ENCODE assay signal across 8 cellular contexts in genomic region chr1:205631727-205632373, GRCh38. TPM values are rescaled to one million over a fixed set of nuclear protein-coding genes. Genes with fewer than 3 reads are reported as not detected.
DNase-seq lines count a peak whose midpoint lies in the region; ATAC-seq and TF ChIP-seq lines count a peak whose summit lies in the region.

Gene ELK4, minus strand, starts transcription at chr1:205632011. Its CDS starts 8,129 bp downstream, at chr1:205623882.

- H3K9me3 Mint-ChIP-seq in activated naive CD4-positive, alpha-beta T cell treated with anti-CD3 and anti-CD28 coated beads, Interleukin-2, amount 50 U/mL, for 72 hours: no peaks in the 10 kb centered on the region

- H3K79me2 ChIP-seq in osteoblast (ENCODE audit: insufficient read depth, low read length): peaks cover 40% of the 10 kb centered on the region

- H3K9me3 ChIP-seq in osteoblast (ENCODE audit: low read depth, low read length) (no peaks in the 10 kb centered on the region), thoracic aorta (no peaks in the 10 kb centered on the region)

- H3K4me2 ChIP-seq in osteoblast (ENCODE audit: insufficient read depth, low read length): peak within 1 kb of the TSS; percentile 95

- H3K4me3 ChIP-seq in osteoblast (ENCODE audit: insufficient read depth, low read length) (peak within 1 kb of the TSS; percentile 86), thoracic aorta (peak within 1 kb of the TSS; percentile 98)

- peak within 1 kb of the TSS; percentile 90 to 97 for H3K27ac Mint-ChIP-seq in activated naive CD4-positive, alpha-beta T cell treated with anti-CD3 and anti-CD28 coated beads, Interleukin-2, amount 50 U/mL, for 72 hours

- H3K27ac ChIP-seq in osteoblast (ENCODE audit: low read depth, low read length) (peak within 1 kb of the TSS; percentile 87), thoracic aorta (peak within 1 kb of the TSS; percentile 89 to 99)

- H3K36me3 ChIP-seq in osteoblast (ENCODE audit: insufficient read depth, low read length) (no peaks in the 10 kb centered on the region), thoracic aorta (no peaks in the 10 kb centered on the region)

- TF ChIP-seq CTCF in GM10266 (IDR thresholded peaks at IDR 0.05; ENCODE audit: control insufficient read depth, insufficient read depth, low read depth, missing control alignments) (peak; percentile 77), osteoblast (IDR thresholded peaks at IDR 0.05; ENCODE audit: extremely low read depth, low read depth, low read length) (peak; percentile 51), thoracic aorta (IDR thresholded peaks at IDR 0.05) (peak; percentile 61)

- H4K20me1 ChIP-seq in osteoblast (ENCODE audit: insufficient read depth, low read length): no peaks in the 10 kb centered on the region

- DNase-seq in GM10266 (ENCODE audit: extremely low spot score): peak; percentile 96
- peak; percentile 99 for DNase-seq in NCI-H1092 (lab: John Stamatoyannopoulos, UW)
- DNase-seq in activated naive CD4-positive, alpha-beta T cell treated with anti-CD3 and anti-CD28 coated beads, Interleukin-2, amount 50 U/mL, for 72 hours (ENCODE audit: low spot score in 2 of 2): peak; percentile 97 to 99
- DNase-seq in glomerular visceral epithelial cell (ENCODE audit: extremely low spot score): peak; percentile 98
- DNase-seq in osteoblast (ENCODE audit: insufficient read length, low spot score, missing footprints): peak; percentile 98
- peak; percentile 96 for DNase-seq in thoracic aorta (ENCODE audit: low spot score)

- H3K27me3 ChIP-seq in osteoblast (ENCODE audit: insufficient read depth, low read length) (peaks cover under 1% of the 10 kb centered on the region), thoracic aorta (replicated peaks; ENCODE audit: insufficient read depth) (no peaks in the 10 kb centered on the region)

- peak; percentile 77 for ATAC-seq in HG02588 (IDR thresholded peaks at IDR 0.05; ENCODE audit: unreplicated experiment)
- peak; percentile 87 for ATAC-seq in SK-N-SH treated with all-trans-retinoic acid at 6 μM for 48 hours
- peak; percentile 82 to 87 for ATAC-seq in activated naive CD4-positive, alpha-beta T cell treated with anti-CD3 and anti-CD28 coated beads, Interleukin-2, amount 50 U/mL, for 72 hours
- ATAC-seq in thoracic aorta (ENCODE audit: insufficient number of reproducible peaks, low FRiP score, low read depth): peak; percentile 90

- peaks cover 0 to 20% of the 10 kb centered on the region in 2 donors for H3K36me3 Mint-ChIP-seq in activated naive CD4-positive, alpha-beta T cell treated with anti-CD3 and anti-CD28 coated beads, Interleukin-2, amount 50 U/mL, for 72 hours

- H3K4me1 ChIP-seq in osteoblast (ENCODE audit: insufficient read depth, low read length) (peaks cover 25% of the 10 kb centered on the region), thoracic aorta (ENCODE audit: control insufficient read depth in 1 of 2, low read depth in 2 of 2) (peaks cover 21 to 39% of the 10 kb centered on the region in 2 donors)

- peak within 1 kb of the TSS; percentile 94 for H2AFZ ChIP-seq in osteoblast (ENCODE audit: low read length)

TF ChIP-seq in SK-N-SH treated with all-trans-retinoic acid at 6 μM for 48 hours, 23 proteins besides CTCF, POLR2A, EP300 and RAD21:
- TF ChIP-seq TCF4 (CRISPR knock-in tag; IDR thresholded peaks at IDR 0.05; ENCODE audit: borderline replicate concordance) (no peak), RARB (CRISPR knock-in tag; IDR thresholded peaks at IDR 0.05) (no peak), ZFP30 (CRISPR knock-in tag; IDR thresholded peaks at IDR 0.05) (no peak), TOX (CRISPR knock-in tag; IDR thresholded peaks at IDR 0.05; ENCODE audit: borderline replicate concordance) (0 out of 2 replicates have a peak, but pooled peaks have one; percentile 22), ZC3H10 (CRISPR knock-in tag; IDR thresholded peaks at IDR 0.05) (peak; percentile 6; the same call in 1 of the 2 replicates), POU6F1 (CRISPR knock-in tag; IDR thresholded peaks at IDR 0.05; ENCODE audit: borderline replicate concordance, low read depth) (peak; percentile 72; the same call in 1 of the 2 replicates), GLIS3 (CRISPR knock-in tag; IDR thresholded peaks at IDR 0.05) (no peak), PPARA (CRISPR knock-in tag; IDR thresholded peaks at IDR 0.05; ENCODE audit: borderline replicate concordance) (no peak)
- TF ChIP-seq, protein P1, sequence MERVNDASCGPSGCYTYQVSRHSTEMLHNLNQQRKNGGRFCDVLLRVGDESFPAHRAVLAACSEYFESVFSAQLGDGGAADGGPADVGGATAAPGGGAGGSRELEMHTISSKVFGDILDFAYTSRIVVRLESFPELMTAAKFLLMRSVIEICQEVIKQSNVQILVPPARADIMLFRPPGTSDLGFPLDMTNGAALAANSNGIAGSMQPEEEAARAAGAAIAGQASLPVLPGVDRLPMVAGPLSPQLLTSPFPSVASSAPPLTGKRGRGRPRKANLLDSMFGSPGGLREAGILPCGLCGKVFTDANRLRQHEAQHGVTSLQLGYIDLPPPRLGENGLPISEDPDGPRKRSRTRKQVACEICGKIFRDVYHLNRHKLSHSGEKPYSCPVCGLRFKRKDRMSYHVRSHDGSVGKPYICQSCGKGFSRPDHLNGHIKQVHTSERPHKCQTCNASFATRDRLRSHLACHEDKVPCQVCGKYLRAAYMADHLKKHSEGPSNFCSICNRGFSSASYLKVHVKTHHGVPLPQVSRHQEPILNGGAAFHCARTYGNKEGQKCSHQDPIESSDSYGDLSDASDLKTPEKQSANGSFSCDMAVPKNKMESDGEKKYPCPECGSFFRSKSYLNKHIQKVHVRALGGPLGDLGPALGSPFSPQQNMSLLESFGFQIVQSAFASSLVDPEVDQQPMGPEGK (CRISPR knock-in tag; IDR thresholded peaks at IDR 0.05; ENCODE audit: borderline replicate concordance): no peak

RNA-seq across cellular contexts. Expression of gene ELK4, which starts in this region (rescaled TPM):
- 10 to 100 TPM; 67.8 to 91.3 TPM for total RNA-seq in activated naive CD4-positive, alpha-beta T cell treated with anti-CD3 and anti-CD28 coated beads, Interleukin-2, amount 50 U/mL, for 72 hours
- total RNA-seq in osteoblast (27.1 and 30.4 TPM in 2 replicates), thoracic aorta (10 to 100 TPM; 20.2 to 34.4 TPM)

Comparison
In these comparisons a context has a peak if more than half of its experiments do, and no peak if none do; other contexts are left out.
1. Peak in every context shown above with its lines: DNase-seq, ATAC-seq, H3K4me3 ChIP-seq and H3K27ac ChIP-seq.